In the genomic region with DNA sequence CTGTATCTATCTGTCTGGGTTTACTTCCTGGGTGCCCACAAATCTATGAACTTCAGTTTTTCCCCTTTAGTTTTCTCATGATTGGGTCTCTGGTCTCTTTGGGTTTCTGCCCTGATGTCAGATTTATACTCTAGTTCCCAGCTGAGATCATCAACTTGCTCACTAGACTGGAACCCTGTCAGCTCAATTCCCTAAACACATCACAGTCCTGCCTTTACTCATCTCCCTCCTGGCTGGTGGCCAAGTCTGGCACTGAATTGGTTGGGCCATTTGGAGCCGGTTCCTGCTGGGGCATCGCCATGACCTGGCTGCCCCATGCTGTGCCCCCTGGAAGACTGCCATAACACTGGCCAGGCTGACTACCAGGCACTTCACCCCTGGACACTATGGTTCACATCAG, we compare ENCODE assay signal across 10 cellular contexts.
DNase-seq lines count a peak whose midpoint lies in the region; ATAC-seq and TF ChIP-seq lines count a peak whose summit lies in the region.
"Had no signal": no experiment of that assay in that cellular context is flagged by ENCODE, and none has a peak within 500 bp of the region (broad histone marks: within the 10 kb centered on the region; RNA-seq: fewer than 3 reads in every experiment).

No MANE protein-coding gene starts in this region.

- H3K36me3 ChIP-seq in GM23248 (ENCODE audit: low read depth) (no peaks in the 10 kb centered on the region), neural progenitor cell (no peaks in the 10 kb centered on the region)

- H3K27ac ChIP-seq in GM23248, result no peak overlapping the region
- no peak overlapping the region for H3K27ac ChIP-seq in neural progenitor cell

- no peaks in the 10 kb centered on the region for H3K9me3 Mint-ChIP-seq in neural progenitor cell

- H3K79me2 ChIP-seq in GM23248 (ENCODE audit: insufficient read depth), result no peaks in the 10 kb centered on the region
- H3K79me2 ChIP-seq in neural progenitor cell (ENCODE audit: low read depth), result no peaks in the 10 kb centered on the region

- 30 to 35% methylated on average over 2 of the region's 2 CpGs for WGBS in GM23248 (ENCODE audit: low coverage in 1 of 2, low lambda C conversion rate in 2 of 2, missing lambda C conversion rate in 2 of 2), 2 experiments

- no peaks in the 10 kb centered on the region for H3K4me1 ChIP-seq in GM23248 (ENCODE audit: insufficient read depth)
- H3K4me1 ChIP-seq in neural progenitor cell, result no peaks in the 10 kb centered on the region

- H3F3A ChIP-seq in GM23248 (ENCODE audit: insufficient read depth) (no peaks in the 10 kb centered on the region), neural progenitor cell (ENCODE audit: low read depth) (no peaks in the 10 kb centered on the region)

- H3K27me3 ChIP-seq in GM23248 (replicated peaks; ENCODE audit: insufficient read depth) (no peaks in the 10 kb centered on the region), neural progenitor cell (no peaks in the 10 kb centered on the region)

- no peak overlapping the region for H3K4me3 Mint-ChIP-seq in neural progenitor cell
- H3K4me3 Mint-ChIP-seq: activated T-cell treated with anti-CD3 and anti-CD28 coated beads, Interleukin-2, amount 50 U/mL, for 72 hours had no signal

- H2AFZ ChIP-seq in GM23248, result no peak overlapping the region
- H2AFZ ChIP-seq in neural progenitor cell (replicated peaks), result no peak overlapping the region

- no peaks in the 10 kb centered on the region for H3K4me1 Mint-ChIP-seq in neural progenitor cell

- no peak overlapping the region for H3K4me2 ChIP-seq in GM23248 (ENCODE audit: unreplicated experiment)
- H3K4me2 ChIP-seq in neural progenitor cell, result no peak overlapping the region

- H3K9ac ChIP-seq in GM23248 (no peak overlapping the region), neural progenitor cell (no peak overlapping the region)

- H4K20me1 ChIP-seq in GM23248 (ENCODE audit: insufficient read depth) (no peaks in the 10 kb centered on the region), neural progenitor cell (ENCODE audit: low read depth) (no peaks in the 10 kb centered on the region)

- ATAC-seq in left colon (peak; percentile 21), GM21515 (IDR thresholded peaks at IDR 0.05; ENCODE audit: unreplicated experiment) (no peak)

- H3K9me2 ChIP-seq in GM23248 (ENCODE audit: insufficient read depth), result no peaks in the 10 kb centered on the region

- peak; percentile 33 for DNase-seq in ELR (ENCODE audit: low read depth)
- DNase-seq in GM23248, result peak; percentile 49
- peak; percentile 55 to 79 for DNase-seq in NCI-H446 (lab: John Stamatoyannopoulos, UW)
- DNase-seq in left colon, result peak in 1 of 2 donors; percentile 41
- DNase-seq in neural progenitor cell (ENCODE audit: low spot score), result no peak
- DNase-seq in NCI-H2107 treated with DMSO at 0.1 percent for 48 hours (lab: John Stamatoyannopoulos, UW; ENCODE audit: unreplicated experiment), result no peak
- no peak for DNase-seq in activated effector memory CD4-positive, alpha-beta T cell treated with anti-CD3 and anti-CD28 coated beads, Interleukin-2, amount 50 U/mL, for 16 hours
- DNase-seq: activated T-cell treated with anti-CD3 and anti-CD28 coated beads, Interleukin-2, amount 50 U/mL, for 72 hours; Kasumi-1 had no signal

- intact Hi-C loops in left colon (cut with DNase I, micrococcal nuclease), result no loop called here

- no peaks in the 10 kb centered on the region for H3K27me3 Mint-ChIP-seq in neural progenitor cell (ENCODE audit: insufficient read depth, low read depth)

- H3K9me3 ChIP-seq in GM23248 (ENCODE audit: low read depth) (no peaks in the 10 kb centered on the region), neural progenitor cell (ENCODE audit: low read depth) (no peaks in the 10 kb centered on the region)

- H3K27ac Mint-ChIP-seq in neural progenitor cell, result no peak overlapping the region
- H3K27ac Mint-ChIP-seq: activated T-cell treated with anti-CD3 and anti-CD28 coated beads, Interleukin-2, amount 50 U/mL, for 72 hours had no signal

- H3K36me3 Mint-ChIP-seq in neural progenitor cell, result no peaks in the 10 kb centered on the region

- in situ Hi-C loops in GM23248 (cut with MboI), result no loop called here

- TF ChIP-seq CTCF in neural progenitor cell (IDR thresholded peaks at IDR 0.05), result no peak

- H3K4me3 ChIP-seq in GM23248 (no peak overlapping the region), neural progenitor cell (no peak overlapping the region)

Comparison
In these comparisons a context has a peak if more than half of its experiments do, and no peak if none do; other contexts are left out.
1. DNase-seq: peak in ELR (single experiment), GM23248 (single experiment) and NCI-H446 (2 of 2); none in neural progenitor cell (single experiment), NCI-H2107 treated with DMSO at 0.1 percent for 48 hours (single experiment) and activated effector memory CD4-positive, alpha-beta T cell treated with anti-CD3 and anti-CD28 coated beads, Interleukin-2, amount 50 U/mL, for 16 hours (single experiment).